20 cellular contexts compared by ENCODE assay signal in the genomic region with DNA sequence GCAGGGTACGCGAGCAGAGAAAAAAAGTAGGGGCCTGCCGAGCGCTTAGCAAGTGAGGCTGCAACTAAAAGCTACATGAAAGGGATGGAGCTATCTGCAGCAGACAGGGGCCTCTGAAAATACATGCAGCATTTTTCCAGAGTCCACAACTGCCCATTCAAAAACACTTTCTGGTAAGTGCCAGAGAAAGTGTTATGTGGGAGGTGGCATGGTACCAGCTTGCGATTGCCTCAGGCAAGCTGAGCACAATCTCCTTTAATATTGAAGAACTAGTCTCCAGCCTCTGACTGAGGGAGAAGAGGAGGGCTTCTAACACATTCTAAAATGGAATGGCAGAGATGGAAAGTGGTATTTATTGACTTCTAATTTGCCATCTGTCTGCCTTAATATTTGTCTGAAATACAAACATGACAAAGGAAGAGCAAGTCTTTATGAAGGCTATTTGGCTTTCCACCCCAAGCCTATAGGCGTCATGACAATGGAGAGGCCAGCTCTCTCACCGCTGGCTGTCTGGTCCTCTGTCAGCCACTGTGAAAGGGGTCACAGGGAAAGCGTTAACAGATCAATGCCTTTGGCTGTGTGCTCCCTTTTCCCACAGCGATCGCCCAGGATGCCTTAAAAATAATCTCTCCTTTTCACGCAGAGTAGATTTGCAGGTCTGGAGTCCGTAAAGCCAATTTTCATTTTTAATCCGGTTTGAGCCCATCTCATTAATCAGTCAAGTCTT.
DNase-seq lines count a peak whose midpoint lies in the region; ATAC-seq and TF ChIP-seq lines count a peak whose summit lies in the region.
"Had no signal": no experiment of that assay in that cellular context is flagged by ENCODE, and none has a peak within 500 bp of the region (broad histone marks: within the 10 kb centered on the region; RNA-seq: fewer than 3 reads in every experiment).

No MANE protein-coding gene starts in this region.

- ATAC-seq in activated CD8-positive, alpha-beta memory T cell treated with anti-CD3 and anti-CD28 coated beads, Interleukin-2, amount 10 ng/mL, durations not matched to agents 7 days and 5 days, result no peak
- ATAC-seq in GM21526 (IDR thresholded peaks at IDR 0.05; ENCODE audit: low FRiP score, unreplicated experiment), result no peak
- ATAC-seq: PC-3 had no signal

- no peak for DNase-seq in activated CD8-positive, alpha-beta memory T cell treated with anti-CD3 and anti-CD28 coated beads, Interleukin-2, amount 10 ng/mL, durations not matched to agents 7 days and 5 days
- no peak for DNase-seq in activated CD8-positive, alpha-beta memory T cell treated with anti-CD3 and anti-CD28 coated beads, Interleukin-2, amount 50 U/mL, for 48 hours
- DNase-seq in HAP-1 (ENCODE audit: low spot score in 2 of 2), result peak; percentile 12 to 23
- DNase-seq in occipital lobe (lab: John Stamatoyannopoulos, UW), result peak; percentile 33
- no peak for DNase-seq in NCI-H526 treated with DMSO at 0.1 percent for 48 hours (lab: John Stamatoyannopoulos, UW)
- DNase-seq in transverse colon, result no peak
- DNase-seq: EL; head of caudate nucleus; left ventricle myocardium inferior; NCI-H1930; NCI-H510A; ovary; PC-3; stimulated activated CD4-positive, alpha-beta T cell treated with anti-CD3 and anti-CD28 coated beads, Interleukin-2, amount 100 ng/mL, for 24 hours; T1000; uterus had no signal

- H3K36me3 Mint-ChIP-seq in activated CD8-positive, alpha-beta memory T cell treated with anti-CD3 and anti-CD28 coated beads, Interleukin-2, amount 10 ng/mL, durations not matched to agents 7 days and 5 days, result peaks cover 25% of the 10 kb centered on the region
- peaks cover 2% of the 10 kb centered on the region for H3K36me3 Mint-ChIP-seq in activated naive CD8-positive, alpha-beta T cell

- no peaks in the 10 kb centered on the region for H3K4me1 ChIP-seq in HAP-1
- H3K4me1 ChIP-seq in transverse colon, result no peaks in the 10 kb centered on the region
- H3K4me1 ChIP-seq: left ventricle myocardium inferior, SJSA1, uterus had no signal

- H3K9me3 Mint-ChIP-seq in activated CD8-positive, alpha-beta memory T cell treated with anti-CD3 and anti-CD28 coated beads, Interleukin-2, amount 10 ng/mL, durations not matched to agents 7 days and 5 days (ENCODE audit: low read depth), result no peaks in the 10 kb centered on the region
- peaks cover 10% of the 10 kb centered on the region for H3K9me3 Mint-ChIP-seq in activated naive CD8-positive, alpha-beta T cell (ENCODE audit: low read depth)

- H3K4me3 ChIP-seq in HAP-1 (no peak overlapping the region), transverse colon (no peak overlapping the region)
- H3K4me3 ChIP-seq: left ventricle myocardium inferior, ovary, SJSA1, uterus had no signal

- peaks cover 85% of the 10 kb centered on the region for H3K4me1 Mint-ChIP-seq in activated CD8-positive, alpha-beta memory T cell treated with anti-CD3 and anti-CD28 coated beads, Interleukin-2, amount 10 ng/mL, durations not matched to agents 7 days and 5 days
- peaks cover 97% of the 10 kb centered on the region for H3K4me1 Mint-ChIP-seq in activated naive CD8-positive, alpha-beta T cell (ENCODE audit: low read depth)

- peak overlapping the region; percentile 71 for H3K27ac Mint-ChIP-seq in activated CD8-positive, alpha-beta memory T cell treated with anti-CD3 and anti-CD28 coated beads, Interleukin-2, amount 10 ng/mL, durations not matched to agents 7 days and 5 days
- H3K27ac Mint-ChIP-seq in activated naive CD8-positive, alpha-beta T cell, result peak overlapping the region; percentile 88

- H3K36me3 ChIP-seq in HAP-1 (replicated peaks) (no peaks in the 10 kb centered on the region), transverse colon (no peaks in the 10 kb centered on the region)
- H3K36me3 ChIP-seq: left ventricle myocardium inferior, ovary, SJSA1, uterus had no signal

- CTCF ChIA-PET in activated CD8-positive, alpha-beta memory T cell treated with anti-CD3 and anti-CD28 coated beads, Interleukin-2, amount 10 ng/mL, durations not matched to agents 7 days and 5 days (lab: Charles Lee), result interaction anchor here (0.9 to 12.2 kb wide), 11 partner anchors 9 to 106 kb away, joined by 3 to 178 read pairs (median 6); a partner anchor contains a TSS

- H3K9me3 ChIP-seq in HAP-1, result no peaks in the 10 kb centered on the region
- H3K9me3 ChIP-seq in transverse colon, result no peaks in the 10 kb centered on the region
- H3K9me3 ChIP-seq: left ventricle myocardium inferior, ovary, SJSA1, uterus had no signal

- in situ Hi-C loops in HAP-1 (cut with MboI; ENCODE audit: low sequenced_read_pairs), result no loop called here
- in situ Hi-C loops in transverse colon (cut with MboI; ENCODE audit: low pct_ligation_motif_present in 1 of 4, low pct_unique_long_range_greater_than_20kb in 1 of 4, low sequenced_read_pairs in 3 of 4), result no loop called here

- intact Hi-C loops in transverse colon (cut with DNase I; ENCODE audit: low total_unique reads), result no loop called here

- no peak for TF ChIP-seq CTCF in transverse colon (IDR thresholded peaks at IDR 0.05)

- no peak overlapping the region for H3K27ac ChIP-seq in transverse colon
- H3K27ac ChIP-seq: HL-60, left ventricle myocardium inferior, ovary, SJSA1, uterus had no signal

- TF ChIP-seq EP300 in transverse colon (IDR thresholded peaks at IDR 0.05; ENCODE audit: low read depth), result no peak

- no peak overlapping the region for H3K4me3 Mint-ChIP-seq in activated CD8-positive, alpha-beta memory T cell treated with anti-CD3 and anti-CD28 coated beads, Interleukin-2, amount 10 ng/mL, durations not matched to agents 7 days and 5 days
- H3K4me3 Mint-ChIP-seq in activated naive CD8-positive, alpha-beta T cell, result no peak overlapping the region

- TF ChIP-seq POLR2A in transverse colon (IDR thresholded peaks at IDR 0.05), result no peak

- no peaks in the 10 kb centered on the region for H3K27me3 Mint-ChIP-seq in activated CD8-positive, alpha-beta memory T cell treated with anti-CD3 and anti-CD28 coated beads, Interleukin-2, amount 10 ng/mL, durations not matched to agents 7 days and 5 days
- no peaks in the 10 kb centered on the region for H3K27me3 Mint-ChIP-seq in activated naive CD8-positive, alpha-beta T cell

- WGBS in transverse colon (ENCODE audit: low coverage in 1 of 2), 2 donors, result 77 to 90% methylated on average over 12 to 13 of the region's 13 CpGs

- H3K27me3 ChIP-seq in HAP-1 (ENCODE audit: low read depth) (peaks cover 6% of the 10 kb centered on the region), transverse colon (no peaks in the 10 kb centered on the region)
- H3K27me3 ChIP-seq: ovary, uterus had no signal

Comparison
In these comparisons a context has a peak if more than half of its experiments do, and no peak if none do; other contexts are left out.
1. DNase-seq: peak in HAP-1 (2 of 2) and occipital lobe (single experiment); none in activated CD8-positive, alpha-beta memory T cell treated with anti-CD3 and anti-CD28 coated beads, Interleukin-2, amount 10 ng/mL, durations not matched to agents 7 days and 5 days (single experiment), activated CD8-positive, alpha-beta memory T cell treated with anti-CD3 and anti-CD28 coated beads, Interleukin-2, amount 50 U/mL, for 48 hours (single experiment), NCI-H526 treated with DMSO at 0.1 percent for 48 hours (single experiment) and transverse colon (single experiment).